In the genomic region with DNA sequence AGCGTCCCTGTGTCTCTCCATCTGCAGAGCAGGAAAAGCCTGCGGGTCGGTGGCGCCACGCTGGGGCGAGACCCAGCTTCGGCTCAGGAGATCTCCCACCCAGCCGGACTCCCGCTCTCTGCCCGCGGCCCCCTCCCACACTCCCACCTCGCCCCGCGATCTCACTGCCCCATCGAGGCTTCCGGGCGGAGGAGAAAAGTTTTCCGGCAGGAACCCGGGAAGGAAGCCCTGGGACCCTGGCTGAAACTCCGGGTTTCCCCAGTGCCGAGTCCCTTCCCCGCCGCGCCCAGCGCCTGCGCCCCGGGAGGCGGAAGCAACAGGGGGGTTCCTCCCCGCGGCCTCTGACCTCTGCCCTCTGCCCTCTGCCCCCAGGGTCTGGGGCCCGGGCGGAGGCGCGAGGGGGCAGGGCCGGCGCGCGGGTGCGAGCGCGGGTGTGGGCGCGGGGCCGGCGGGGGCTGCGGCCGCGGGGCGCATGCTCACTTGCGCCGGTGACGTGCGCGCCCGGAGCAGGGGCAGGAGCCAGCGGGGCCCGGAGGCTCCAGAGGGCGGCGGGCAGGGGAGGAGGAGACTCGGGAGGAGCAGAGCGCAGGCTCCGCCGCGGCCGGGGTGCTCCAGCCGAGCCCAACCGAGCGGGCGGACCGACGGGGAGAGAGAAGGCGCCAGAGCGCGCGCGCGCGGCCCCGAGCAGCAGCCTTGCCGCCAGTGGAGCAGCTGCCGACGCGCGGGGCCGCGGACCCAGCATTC, we compare ENCODE assay signal across 8 cellular contexts. TPM values are rescaled to one million over a fixed set of nuclear protein-coding genes. Genes with fewer than 3 reads are reported as not detected.
DNase-seq lines count a peak whose midpoint lies in the region; ATAC-seq and TF ChIP-seq lines count a peak whose summit lies in the region.

Gene ATP11A, plus strand, starts transcription at position 541 of the 744 bp plus-strand sequence. CDS start 379 bp downstream, outside the sequence.

- H3K36me3 ChIP-seq in kidney epithelial cell (ENCODE audit: control insufficient read depth, insufficient read depth, low read length) = no peaks in the 10 kb centered on the region

- H3K4me3 ChIP-seq in AG04449 (ENCODE audit: low read depth, low read length) (peak within 1 kb of the TSS; percentile 70), kidney epithelial cell (ENCODE audit: low read depth, low read length) (peak within 1 kb of the TSS; percentile 81)

- CTCF ChIA-PET in AG04449 (lab: Yijun Ruan, JAX) = no interaction called here

- ATAC-seq in GM18867 (IDR thresholded peaks at IDR 0.05; ENCODE audit: unreplicated experiment) (peak; percentile 85), HG03097 (IDR thresholded peaks at IDR 0.05; ENCODE audit: low FRiP score, unreplicated experiment) (peak; percentile 79)

- POLR2A ChIA-PET in AG04449 (lab: Yijun Ruan, JAX) = no interaction called here

- DNase-seq in AG04449 (ENCODE audit: low read depth, low spot score) (peak; percentile 31), NCI-H2196 treated with DMSO at 0.1 percent for 48 hours (lab: John Stamatoyannopoulos, UW; ENCODE audit: unreplicated experiment) (peak; percentile 41), cerebellar nuclear complex (lab: John Stamatoyannopoulos, UW) (peak; percentile 3 to 53), kidney epithelial cell (ENCODE audit: low read depth) (peak; percentile 52)
- DNase-seq in activated CD4-positive, alpha-beta T cell treated with anti-CD3 and anti-CD28 coated beads for 24 hours (ENCODE audit: low read depth in 2 of 2) = peak; percentile 65 to 68
- peak; percentile 60 to 69 for DNase-seq in stimulated activated CD4-positive, alpha-beta T cell treated with anti-CD3 and anti-CD28 coated beads, Interleukin-15, amount 100 ng/mL, for 1 hour (ENCODE audit: low read depth in 1 of 2, low spot score in 1 of 2)

- no peaks in the 10 kb centered on the region for H3K27me3 ChIP-seq in kidney epithelial cell (ENCODE audit: control insufficient read depth, insufficient read depth, low read length)

- no peak for TF ChIP-seq CTCF in AG04449 (IDR thresholded peaks at IDR 0.05; ENCODE audit: insufficient read depth, low read length, missing control alignments)
- peak; percentile 25 for TF ChIP-seq CTCF in kidney epithelial cell (IDR thresholded peaks at IDR 0.05; ENCODE audit: insufficient read depth, low read length, poor library complexity, severe bottlenecking)

RNA-seq across cellular contexts. Expression of gene ATP11A, which starts in this region (rescaled TPM):
- 31.5 and 40.3 TPM in 2 replicates for total RNA-seq in kidney epithelial cell

Comparison
In these comparisons a context has a peak if more than half of its experiments do, and no peak if none do; other contexts are left out.
1. Peak in every context shown above with its lines: DNase-seq, ATAC-seq and H3K4me3 ChIP-seq.